Comparison of ENCODE assay signal across 22 cellular contexts in genomic region chr4:174626310-174627022, GRCh38.
A peak's percentile ranks its signal among the peaks of the same experiment; 100 is the strongest.
DNase-seq lines count a peak whose midpoint lies in the region; ATAC-seq lines count a peak whose summit lies in the region.
"Had no signal": no experiment of that assay in that cellular context is flagged by ENCODE, and none has a peak within 500 bp of the region (broad histone marks: within the 10 kb centered on the region; RNA-seq: fewer than 3 reads in every experiment).

No MANE protein-coding gene starts in this region.

- no peaks in the 10 kb centered on the region for H3K4me1 Mint-ChIP-seq in stimulated activated memory B cell treated with anti-CD40 and anti-IgM and Interleukin-4, amounts not matched to agents 10 μg/mL and 1 μg/mL and 100 μg/mL, for 72 hours
- no peaks in the 10 kb centered on the region for H3K4me1 Mint-ChIP-seq in CD8-positive, alpha-beta memory T cell
- H3K4me1 Mint-ChIP-seq: CD4-positive, alpha-beta memory T cell had no signal

- peak overlapping the region in 1 of 2 donors; percentile 53 for H3K4me3 ChIP-seq in duodenal mucosa (ENCODE audit: low read depth in 1 of 2, low read length in 2 of 2)
- no peak overlapping the region for H3K4me3 ChIP-seq in CD8-positive, alpha-beta memory T cell (ENCODE audit: low read length)
- H3K4me3 ChIP-seq: A549, BLaER1, GM12878, HAP-1, K562, PC-9 had no signal

- H3K36me3 ChIP-seq in duodenal mucosa (ENCODE audit: control insufficient read depth in 1 of 2, insufficient read depth in 2 of 2, low read length in 2 of 2) = no peaks in the 10 kb centered on the region
- no peaks in the 10 kb centered on the region for H3K36me3 ChIP-seq in CD8-positive, alpha-beta memory T cell (ENCODE audit: insufficient read depth, low read length)
- H3K36me3 ChIP-seq: BLaER1, HAP-1 had no signal

- no peaks in the 10 kb centered on the region for H3K9me3 ChIP-seq in duodenal mucosa (ENCODE audit: control insufficient read depth in 1 of 2, low read length in 2 of 2)
- no peaks in the 10 kb centered on the region for H3K9me3 ChIP-seq in CD8-positive, alpha-beta memory T cell (ENCODE audit: low read length)
- H3K9me3 ChIP-seq: A549, BLaER1, HAP-1 had no signal

- no peak overlapping the region for H3K27ac Mint-ChIP-seq in stimulated activated memory B cell treated with anti-CD40 and anti-IgM and Interleukin-4, amounts not matched to agents 10 μg/mL and 1 μg/mL and 100 μg/mL, for 72 hours
- no peak overlapping the region for H3K27ac Mint-ChIP-seq in CD8-positive, alpha-beta memory T cell
- H3K27ac Mint-ChIP-seq: CD4-positive, alpha-beta memory T cell had no signal

- DNase-seq in renal cortical epithelial cell (ENCODE audit: low read depth) (peak; percentile 44), hippocampal formation (lab: John Stamatoyannopoulos, UW) (no peak)
- no peak for DNase-seq in stimulated activated CD4-positive, alpha-beta T cell treated with anti-CD3 and anti-CD28 coated beads, Interleukin-2, amount 100 ng/mL, for 48 hours
- DNase-seq in CD8-positive, alpha-beta memory T cell = no peak
- DNase-seq: CD4-positive, alpha-beta memory T cell; DMS53; EL; MV-4-11; NCI-H187; NCI-H2227 treated with DMSO at 0.1 percent for 48 hours; NCI-H524; NCI-H82; PC-9 had no signal

- H3K9me3 Mint-ChIP-seq in stimulated activated memory B cell treated with anti-CD40 and anti-IgM and Interleukin-4, amounts not matched to agents 10 μg/mL and 1 μg/mL and 100 μg/mL, for 72 hours = no peaks in the 10 kb centered on the region
- peaks cover 0 to 4% (median 0%) of the 10 kb centered on the region in 5 donors for H3K9me3 Mint-ChIP-seq in CD8-positive, alpha-beta memory T cell

- CTCF ChIA-PET in CD8-positive, alpha-beta memory T cell (lab: Charles Lee) = no interaction called here

- no peaks in the 10 kb centered on the region for H3K36me3 Mint-ChIP-seq in stimulated activated memory B cell treated with anti-CD40 and anti-IgM and Interleukin-4, amounts not matched to agents 10 μg/mL and 1 μg/mL and 100 μg/mL, for 72 hours
- H3K36me3 Mint-ChIP-seq in CD8-positive, alpha-beta memory T cell = no peaks in the 10 kb centered on the region
- H3K36me3 Mint-ChIP-seq: CD4-positive, alpha-beta memory T cell had no signal

- H3K4me1 ChIP-seq in duodenal mucosa (ENCODE audit: control insufficient read depth in 1 of 2, insufficient read depth in 2 of 2, low read length in 2 of 2) = peaks cover 7 to 24% of the 10 kb centered on the region in 2 donors
- no peaks in the 10 kb centered on the region for H3K4me1 ChIP-seq in CD8-positive, alpha-beta memory T cell (ENCODE audit: insufficient read depth, low read length)
- H3K4me1 ChIP-seq: BLaER1, HAP-1 had no signal

- peak overlapping the region; percentile 62 for H3K27ac ChIP-seq in duodenal mucosa (ENCODE audit: low read depth, low read length)
- no peak overlapping the region for H3K27ac ChIP-seq in CD8-positive, alpha-beta memory T cell (ENCODE audit: low read depth, low read length)
- H3K27ac ChIP-seq: A549, BLaER1, PC-9 had no signal

- H3K27me3 Mint-ChIP-seq in stimulated activated memory B cell treated with anti-CD40 and anti-IgM and Interleukin-4, amounts not matched to agents 10 μg/mL and 1 μg/mL and 100 μg/mL, for 72 hours = no peaks in the 10 kb centered on the region
- peaks cover 0 to 6% of the 10 kb centered on the region in 2 donors for H3K27me3 Mint-ChIP-seq in CD8-positive, alpha-beta memory T cell
- H3K27me3 Mint-ChIP-seq: CD4-positive, alpha-beta memory T cell had no signal

- no peak overlapping the region for H3K4me3 Mint-ChIP-seq in stimulated activated memory B cell treated with anti-CD40 and anti-IgM and Interleukin-4, amounts not matched to agents 10 μg/mL and 1 μg/mL and 100 μg/mL, for 72 hours
- H3K4me3 Mint-ChIP-seq in CD8-positive, alpha-beta memory T cell = no peak overlapping the region
- H3K4me3 Mint-ChIP-seq: CD4-positive, alpha-beta memory T cell had no signal

- POLR2A ChIA-PET in CD8-positive, alpha-beta memory T cell (lab: Charles Lee) = no interaction called here

- no peak overlapping the region for H3K9ac ChIP-seq in duodenal mucosa (ENCODE audit: low read depth in 1 of 2, low read length in 2 of 2)
- H3K9ac ChIP-seq: BLaER1 had no signal

- H3K27me3 ChIP-seq in duodenal mucosa (ENCODE audit: control insufficient read depth in 1 of 2, insufficient read depth in 2 of 2, low read length in 2 of 2) = no peaks in the 10 kb centered on the region
- no peaks in the 10 kb centered on the region for H3K27me3 ChIP-seq in CD8-positive, alpha-beta memory T cell (ENCODE audit: insufficient read depth, low read length, poor library complexity, severe bottlenecking)
- H3K27me3 ChIP-seq: BLaER1 had no signal

- ATAC-seq in GM18867 (IDR thresholded peaks at IDR 0.05; ENCODE audit: unreplicated experiment) (peak; percentile 65), HG03521 (IDR thresholded peaks at IDR 0.05; ENCODE audit: unreplicated experiment) (peak; percentile 45)
- no peak for ATAC-seq in stimulated activated memory B cell treated with anti-CD40 and anti-IgM and Interleukin-4, amounts not matched to agents 10 μg/mL and 1 μg/mL and 100 μg/mL, for 72 hours
- ATAC-seq: A549, GM12878, K562 had no signal
